ENCODE assay signal across 23 cellular contexts in genomic region chr11:83852012-83852411, GRCh38.
"Had no signal": no experiment of that assay in that cellular context is flagged by ENCODE, and none has a peak within 500 bp of the region (broad histone marks: within the 10 kb centered on the region; RNA-seq: fewer than 3 reads in every experiment).

No MANE protein-coding gene starts in this region.

- H3K4me1 ChIP-seq: neural progenitor cell, prostate gland, right atrium auricular region, sigmoid colon, thyroid gland, tibial nerve, upper lobe of left lung, vagina had no signal

- H3K4me2 ChIP-seq: neural progenitor cell had no signal

- H3K36me3 ChIP-seq: neural progenitor cell, pancreas, prostate gland, right atrium auricular region, sigmoid colon, stomach, thoracic aorta, thyroid gland, tibial nerve, upper lobe of left lung, vagina had no signal

- H3K9ac ChIP-seq: neural progenitor cell had no signal

- DNase-seq: naive thymus-derived CD4-positive, alpha-beta T cell; natural killer cell; occipital lobe; pancreas; retina; sigmoid colon; stimulated activated CD4-positive, alpha-beta T cell treated with anti-CD3 and anti-CD28 coated beads, Interleukin-15, amount 100 ng/mL, for 24 hours; stimulated activated CD4-positive, alpha-beta T cell treated with anti-CD3 and anti-CD28 coated beads, Interleukin-2, amount 100 ng/mL, for 24 hours; stimulated activated CD4-positive, alpha-beta T cell treated with anti-CD3 and anti-CD28 coated beads, Interleukin-2, amount 100 ng/mL, for 48 hours; stimulated activated CD4-positive, alpha-beta T cell treated with anti-CD3 and anti-CD28 coated beads, Interleukin-4, amount 100 ng/mL, for 24 hours; stimulated activated naive B cell treated with anti-CD40 and anti-IgM and Interleukin-4, amounts not matched to agents 10 μg/mL and 1 μg/mL and 100 μg/mL, for 72 hours; stimulated activated naive CD4-positive, alpha-beta T cell treated with Interleukin-2 at 50 U/mL for 16 hours; stomach; thyroid gland; trophoblast cell; upper lobe of left lung had no signal

- H3K27me3 ChIP-seq: neural progenitor cell, pancreas, right atrium auricular region, sigmoid colon, stomach, thyroid gland, tibial nerve, upper lobe of left lung, vagina had no signal

- ATAC-seq: naive thymus-derived CD4-positive, alpha-beta T cell; natural killer cell; stimulated activated effector memory CD8-positive, alpha-beta T cell treated with anti-CD3 and anti-CD28 coated beads, Interleukin-12 subunit alpha, Interleukin-12 subunit beta, amount 100 ng/mL, for 72 hours; stimulated activated naive B cell treated with anti-CD40 and anti-IgM and Interleukin-4, amounts not matched to agents 10 μg/mL and 1 μg/mL and 100 μg/mL, for 72 hours had no signal

- H3K4me3 ChIP-seq: neural progenitor cell, pancreas, prostate gland, right atrium auricular region, sigmoid colon, stomach, thoracic aorta, thyroid gland, tibial nerve, upper lobe of left lung, vagina had no signal

- H3K27ac ChIP-seq: neural progenitor cell, pancreas, prostate gland, right atrium auricular region, sigmoid colon, stomach, thoracic aorta, thyroid gland, tibial nerve, upper lobe of left lung, vagina had no signal

- H2AFZ ChIP-seq: neural progenitor cell had no signal

- H3K9me3 ChIP-seq: pancreas, prostate gland, thoracic aorta, thyroid gland, vagina had no signal
